8 cellular contexts compared by ENCODE assay signal in genomic region chr9:71765693-71766092, GRCh38. TPM values are rescaled to one million over a fixed set of nuclear protein-coding genes. Genes with fewer than 3 reads are reported as not detected.
DNase-seq lines count a peak whose midpoint lies in the region; ATAC-seq and TF ChIP-seq lines count a peak whose summit lies in the region.

No MANE protein-coding gene starts in this region.

- no peaks in the 10 kb centered on the region for H3K9me3 ChIP-seq in CD4-positive, CD25-positive, alpha-beta regulatory T cell (ENCODE audit: control insufficient read depth in 2 of 2, low read length in 2 of 2)
- H3K9me3 ChIP-seq in colonic mucosa (no peaks in the 10 kb centered on the region), SJCRH30 (replicated peaks) (no peaks in the 10 kb centered on the region)

- H3K4me3 Mint-ChIP-seq in CD4-positive, CD25-positive, alpha-beta regulatory T cell = peak overlapping the region; percentile 93 to 99 (median 97)
- peak overlapping the region; percentile 87 to 99 (median 92) for H3K4me3 Mint-ChIP-seq in naive thymus-derived CD8-positive, alpha-beta T cell

- peak overlapping the region in 1 of 2 donors; percentile 58 for H3K9ac ChIP-seq in colonic mucosa (ENCODE audit: low read depth in 2 of 2, low read length in 2 of 2)

- intact Hi-C loops in colonic mucosa (cut with DNase I) = no loop called here

- peak in 1 of 3 donors; percentile 17 for DNase-seq in CD4-positive, CD25-positive, alpha-beta regulatory T cell
- DNase-seq in OCI-M1 (lab: John Stamatoyannopoulos, UW) (peak; percentile 35), colonic mucosa (peak; percentile 26), SJCRH30 (no peak), AG08396 (ENCODE audit: low spot score) (no peak), OCI-M2 (lab: John Stamatoyannopoulos, UW; ENCODE audit: unreplicated experiment) (no peak)
- DNase-seq in naive thymus-derived CD8-positive, alpha-beta T cell = no peak

- H3K4me1 ChIP-seq in CD4-positive, CD25-positive, alpha-beta regulatory T cell (ENCODE audit: control insufficient read depth, insufficient read depth, low read length, poor library complexity, severe bottlenecking) = peaks cover 72% of the 10 kb centered on the region
- H3K4me1 ChIP-seq in colonic mucosa (peaks cover 17% of the 10 kb centered on the region), SJCRH30 (peaks cover 23% of the 10 kb centered on the region)

- POLR2A ChIA-PET in naive thymus-derived CD8-positive, alpha-beta T cell (lab: Charles Lee) = interaction anchor here (1.6 to 4.2 kb wide), 2 partner anchors 13 to 15 kb away, joined by 3 to 64 read pairs; no protein-coding TSS in a partner anchor

- peak overlapping the region; percentile 96 for H3K27ac ChIP-seq in CD4-positive, CD25-positive, alpha-beta regulatory T cell (ENCODE audit: insufficient read depth, low read length, poor library complexity, severe bottlenecking)
- H3K27ac ChIP-seq in colonic mucosa = peak overlapping the region; percentile 98
- H3K27ac ChIP-seq in SJCRH30 = no peak overlapping the region

- TF ChIP-seq CTCF in colonic mucosa (IDR thresholded peaks at IDR 0.05) = no peak

- peaks cover 3% of the 10 kb centered on the region for H3K36me3 ChIP-seq in CD4-positive, CD25-positive, alpha-beta regulatory T cell (ENCODE audit: control insufficient read depth, insufficient read depth, low read length)
- H3K36me3 ChIP-seq in colonic mucosa (no peaks in the 10 kb centered on the region), SJCRH30 (no peaks in the 10 kb centered on the region)

- H3K4me3 ChIP-seq in CD4-positive, CD25-positive, alpha-beta regulatory T cell (ENCODE audit: low read depth, low read length) = peak overlapping the region; percentile 98
- H3K4me3 ChIP-seq in colonic mucosa (peak overlapping the region; percentile 82), SJCRH30 (no peak overlapping the region)

- no peaks in the 10 kb centered on the region for H3K27me3 ChIP-seq in CD4-positive, CD25-positive, alpha-beta regulatory T cell (ENCODE audit: control insufficient read depth, insufficient read depth, low read length)
- H3K27me3 ChIP-seq in colonic mucosa (no peaks in the 10 kb centered on the region), SJCRH30 (no peaks in the 10 kb centered on the region)

- H3K27ac Mint-ChIP-seq in CD4-positive, CD25-positive, alpha-beta regulatory T cell = peak overlapping the region; percentile 72 to 99 (median 76)
- peak overlapping the region; percentile 35 to 98 (median 83) for H3K27ac Mint-ChIP-seq in naive thymus-derived CD8-positive, alpha-beta T cell

- no peak for ATAC-seq in CD4-positive, CD25-positive, alpha-beta regulatory T cell (ENCODE audit: low read depth in 2 of 2)
- no peak for ATAC-seq in naive thymus-derived CD8-positive, alpha-beta T cell
- no peak for ATAC-seq in HG03280 (IDR thresholded peaks at IDR 0.05; ENCODE audit: unreplicated experiment)

- H3K27me3 Mint-ChIP-seq in CD4-positive, CD25-positive, alpha-beta regulatory T cell = peaks cover 13% of the 10 kb centered on the region
- no peaks in the 10 kb centered on the region for H3K27me3 Mint-ChIP-seq in naive thymus-derived CD8-positive, alpha-beta T cell

- H3K4me1 Mint-ChIP-seq in CD4-positive, CD25-positive, alpha-beta regulatory T cell = peaks cover 36 to 67% (median 59%) of the 10 kb centered on the region in 4 donors
- H3K4me1 Mint-ChIP-seq in naive thymus-derived CD8-positive, alpha-beta T cell = peaks cover 46 to 78% (median 70%) of the 10 kb centered on the region in 4 donors

- no peaks in the 10 kb centered on the region for H3K36me3 Mint-ChIP-seq in CD4-positive, CD25-positive, alpha-beta regulatory T cell
- peaks cover 0 to 4% (median 0%) of the 10 kb centered on the region in 3 donors for H3K36me3 Mint-ChIP-seq in naive thymus-derived CD8-positive, alpha-beta T cell

- no peaks in the 10 kb centered on the region for H3K9me3 Mint-ChIP-seq in CD4-positive, CD25-positive, alpha-beta regulatory T cell
- no peaks in the 10 kb centered on the region for H3K9me3 Mint-ChIP-seq in naive thymus-derived CD8-positive, alpha-beta T cell

RNA-seq across cellular contexts. Expression of gene CEMIP2, which starts 2.6 kb away (rescaled TPM):
- total RNA-seq in CD4-positive, CD25-positive, alpha-beta regulatory T cell = 407 TPM
- 10 to 100 TPM; 25.8 to 29.0 (median 27.9) TPM for polyA plus RNA-seq in CD4-positive, CD25-positive, alpha-beta regulatory T cell
- 100 to 1,000 TPM in 1 of 2 donors, 10 to 100 TPM in 1; 72.7 to 111 TPM for total RNA-seq in colonic mucosa
- 10 to 100 TPM; 67.5 to 71.9 TPM for total RNA-seq in naive thymus-derived CD8-positive, alpha-beta T cell
- polyA plus RNA-seq in naive thymus-derived CD8-positive, alpha-beta T cell = 10 to 100 TPM in 2 of 3 donors, 1 to 10 TPM in 1; 5.9 to 12.9 (median 10.2) TPM
- total RNA-seq in SJCRH30 (2014; rRNA removed; shearing (Covaris generic)) = 41.0 and 42.2 TPM in 2 replicates

Comparison
In these comparisons a context has a peak if more than half of its experiments do, and no peak if none do; other contexts are left out.
1. DNase-seq: peak in OCI-M1 (single experiment) and colonic mucosa (single experiment); none in naive thymus-derived CD8-positive, alpha-beta T cell (0 of 10), SJCRH30 (0 of 2), AG08396 (single experiment) and OCI-M2 (single experiment).